1 cellular context compared by ENCODE assay signal in the genomic region with DNA sequence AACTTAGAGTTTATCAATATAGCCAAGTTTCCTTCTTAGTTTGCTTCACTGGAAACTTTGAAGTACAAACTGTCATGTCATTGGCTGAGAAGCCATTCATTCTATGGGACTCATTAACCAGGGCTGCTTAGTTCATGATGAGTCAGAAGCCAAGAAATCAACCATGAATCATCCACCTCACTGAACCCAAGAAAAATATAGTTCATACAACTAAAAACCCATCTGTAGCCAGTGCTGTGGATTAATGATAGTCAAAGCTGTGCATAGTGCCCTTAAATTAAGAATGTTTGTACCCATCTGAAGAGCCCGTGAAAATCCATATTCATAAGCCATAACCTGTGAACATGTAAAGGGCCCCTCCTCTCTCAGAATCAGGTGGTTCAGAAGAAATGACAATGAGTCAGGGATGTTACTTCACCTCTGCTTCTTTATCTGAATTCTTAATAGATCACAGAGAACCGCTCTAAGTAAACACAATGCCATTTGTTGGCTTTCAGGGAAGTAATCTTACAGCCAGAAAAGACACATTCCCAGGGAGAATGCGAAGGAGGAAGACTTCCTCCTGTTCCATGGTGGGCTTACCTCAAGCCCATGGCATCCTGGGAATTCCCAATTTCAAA.
TF ChIP-seq lines count a peak whose summit lies in the region.

No MANE protein-coding gene starts in this region.

TF ChIP-seq in K562, 482 proteins besides CTCF, POLR2A, EP300 and RAD21 (continued from another document):
- TF ChIP-seq ZNF316 (IDR thresholded peaks at IDR 0.05), result peak; percentile 46
- peak; percentile 28; the same call in 1 of the 2 replicates for TF ChIP-seq ARID1B (IDR thresholded peaks at IDR 0.05)
- no peak for TF ChIP-seq ZNF197 (CRISPR knock-in tag; IDR thresholded peaks at IDR 0.05; ENCODE audit: low read depth)
- no peak for TF ChIP-seq XRCC3 (IDR thresholded peaks at IDR 0.05)
- TF ChIP-seq TAF9B (IDR thresholded peaks at IDR 0.05; ENCODE audit: partially characterized antibody), result no peak
- TF ChIP-seq, protein P1, sequence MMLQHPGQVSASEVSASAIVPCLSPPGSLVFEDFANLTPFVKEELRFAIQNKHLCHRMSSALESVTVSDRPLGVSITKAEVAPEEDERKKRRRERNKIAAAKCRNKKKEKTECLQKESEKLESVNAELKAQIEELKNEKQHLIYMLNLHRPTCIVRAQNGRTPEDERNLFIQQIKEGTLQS (IDR thresholded peaks at IDR 0.05), result peak; percentile 88
- TF ChIP-seq, protein P1 (CRISPR knock-in tag; conservative IDR thresholded peaks at IDR 0.05), result no peak
- TF ChIP-seq MAFG (tag; conservative IDR thresholded peaks at IDR 0.05), result peak; percentile 85
- TF ChIP-seq, protein P2, sequence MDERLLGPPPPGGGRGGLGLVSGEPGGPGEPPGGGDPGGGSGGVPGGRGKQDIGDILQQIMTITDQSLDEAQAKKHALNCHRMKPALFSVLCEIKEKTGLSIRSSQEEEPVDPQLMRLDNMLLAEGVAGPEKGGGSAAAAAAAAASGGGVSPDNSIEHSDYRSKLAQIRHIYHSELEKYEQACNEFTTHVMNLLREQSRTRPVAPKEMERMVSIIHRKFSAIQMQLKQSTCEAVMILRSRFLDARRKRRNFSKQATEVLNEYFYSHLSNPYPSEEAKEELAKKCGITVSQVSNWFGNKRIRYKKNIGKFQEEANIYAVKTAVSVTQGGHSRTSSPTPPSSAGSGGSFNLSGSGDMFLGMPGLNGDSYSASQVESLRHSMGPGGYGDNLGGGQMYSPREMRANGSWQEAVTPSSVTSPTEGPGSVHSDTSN (CRISPR knock-in tag; IDR thresholded peaks at IDR 0.05; ENCODE audit: low read depth), result no peak
- TF ChIP-seq, protein P2 (tag; conservative IDR thresholded peaks at IDR 0.05; ENCODE audit: low read depth), result peak; percentile 51
- no peak for TF ChIP-seq ZNF77 (CRISPR knock-in tag; IDR thresholded peaks at IDR 0.05)
- TF ChIP-seq NFE2 (IDR thresholded peaks at IDR 0.05; ENCODE audit: low read depth), result peak; percentile 50
TF ChIP-seq in K562: peak in this region for 14.
